ENCODE assay signal across 1 cellular context in the genomic region with DNA sequence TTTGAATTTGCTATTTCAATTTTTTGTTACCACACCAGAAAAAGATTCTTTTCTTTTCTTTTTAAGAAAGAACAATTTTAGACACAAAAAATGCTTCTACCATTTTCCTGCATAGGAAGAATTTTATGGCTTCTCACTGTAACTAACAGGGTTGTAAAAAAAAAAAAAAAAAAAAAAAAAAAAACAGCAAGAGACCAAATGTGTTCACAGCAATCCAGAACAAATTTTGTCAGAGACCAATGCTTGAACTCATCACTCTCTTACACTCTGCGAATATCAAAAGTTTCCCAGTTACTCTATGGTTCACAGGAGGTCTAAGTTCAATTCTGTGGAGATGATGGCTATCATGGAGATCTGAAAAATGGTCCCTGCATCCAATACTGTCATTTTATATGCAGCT.
TF ChIP-seq lines count a peak whose summit lies in the region.

No MANE protein-coding gene starts in this region.

TF ChIP-seq in GM23338, 12 proteins besides CTCF, POLR2A, EP300 and RAD21 (continued from another document):
- TF ChIP-seq, protein P1, sequence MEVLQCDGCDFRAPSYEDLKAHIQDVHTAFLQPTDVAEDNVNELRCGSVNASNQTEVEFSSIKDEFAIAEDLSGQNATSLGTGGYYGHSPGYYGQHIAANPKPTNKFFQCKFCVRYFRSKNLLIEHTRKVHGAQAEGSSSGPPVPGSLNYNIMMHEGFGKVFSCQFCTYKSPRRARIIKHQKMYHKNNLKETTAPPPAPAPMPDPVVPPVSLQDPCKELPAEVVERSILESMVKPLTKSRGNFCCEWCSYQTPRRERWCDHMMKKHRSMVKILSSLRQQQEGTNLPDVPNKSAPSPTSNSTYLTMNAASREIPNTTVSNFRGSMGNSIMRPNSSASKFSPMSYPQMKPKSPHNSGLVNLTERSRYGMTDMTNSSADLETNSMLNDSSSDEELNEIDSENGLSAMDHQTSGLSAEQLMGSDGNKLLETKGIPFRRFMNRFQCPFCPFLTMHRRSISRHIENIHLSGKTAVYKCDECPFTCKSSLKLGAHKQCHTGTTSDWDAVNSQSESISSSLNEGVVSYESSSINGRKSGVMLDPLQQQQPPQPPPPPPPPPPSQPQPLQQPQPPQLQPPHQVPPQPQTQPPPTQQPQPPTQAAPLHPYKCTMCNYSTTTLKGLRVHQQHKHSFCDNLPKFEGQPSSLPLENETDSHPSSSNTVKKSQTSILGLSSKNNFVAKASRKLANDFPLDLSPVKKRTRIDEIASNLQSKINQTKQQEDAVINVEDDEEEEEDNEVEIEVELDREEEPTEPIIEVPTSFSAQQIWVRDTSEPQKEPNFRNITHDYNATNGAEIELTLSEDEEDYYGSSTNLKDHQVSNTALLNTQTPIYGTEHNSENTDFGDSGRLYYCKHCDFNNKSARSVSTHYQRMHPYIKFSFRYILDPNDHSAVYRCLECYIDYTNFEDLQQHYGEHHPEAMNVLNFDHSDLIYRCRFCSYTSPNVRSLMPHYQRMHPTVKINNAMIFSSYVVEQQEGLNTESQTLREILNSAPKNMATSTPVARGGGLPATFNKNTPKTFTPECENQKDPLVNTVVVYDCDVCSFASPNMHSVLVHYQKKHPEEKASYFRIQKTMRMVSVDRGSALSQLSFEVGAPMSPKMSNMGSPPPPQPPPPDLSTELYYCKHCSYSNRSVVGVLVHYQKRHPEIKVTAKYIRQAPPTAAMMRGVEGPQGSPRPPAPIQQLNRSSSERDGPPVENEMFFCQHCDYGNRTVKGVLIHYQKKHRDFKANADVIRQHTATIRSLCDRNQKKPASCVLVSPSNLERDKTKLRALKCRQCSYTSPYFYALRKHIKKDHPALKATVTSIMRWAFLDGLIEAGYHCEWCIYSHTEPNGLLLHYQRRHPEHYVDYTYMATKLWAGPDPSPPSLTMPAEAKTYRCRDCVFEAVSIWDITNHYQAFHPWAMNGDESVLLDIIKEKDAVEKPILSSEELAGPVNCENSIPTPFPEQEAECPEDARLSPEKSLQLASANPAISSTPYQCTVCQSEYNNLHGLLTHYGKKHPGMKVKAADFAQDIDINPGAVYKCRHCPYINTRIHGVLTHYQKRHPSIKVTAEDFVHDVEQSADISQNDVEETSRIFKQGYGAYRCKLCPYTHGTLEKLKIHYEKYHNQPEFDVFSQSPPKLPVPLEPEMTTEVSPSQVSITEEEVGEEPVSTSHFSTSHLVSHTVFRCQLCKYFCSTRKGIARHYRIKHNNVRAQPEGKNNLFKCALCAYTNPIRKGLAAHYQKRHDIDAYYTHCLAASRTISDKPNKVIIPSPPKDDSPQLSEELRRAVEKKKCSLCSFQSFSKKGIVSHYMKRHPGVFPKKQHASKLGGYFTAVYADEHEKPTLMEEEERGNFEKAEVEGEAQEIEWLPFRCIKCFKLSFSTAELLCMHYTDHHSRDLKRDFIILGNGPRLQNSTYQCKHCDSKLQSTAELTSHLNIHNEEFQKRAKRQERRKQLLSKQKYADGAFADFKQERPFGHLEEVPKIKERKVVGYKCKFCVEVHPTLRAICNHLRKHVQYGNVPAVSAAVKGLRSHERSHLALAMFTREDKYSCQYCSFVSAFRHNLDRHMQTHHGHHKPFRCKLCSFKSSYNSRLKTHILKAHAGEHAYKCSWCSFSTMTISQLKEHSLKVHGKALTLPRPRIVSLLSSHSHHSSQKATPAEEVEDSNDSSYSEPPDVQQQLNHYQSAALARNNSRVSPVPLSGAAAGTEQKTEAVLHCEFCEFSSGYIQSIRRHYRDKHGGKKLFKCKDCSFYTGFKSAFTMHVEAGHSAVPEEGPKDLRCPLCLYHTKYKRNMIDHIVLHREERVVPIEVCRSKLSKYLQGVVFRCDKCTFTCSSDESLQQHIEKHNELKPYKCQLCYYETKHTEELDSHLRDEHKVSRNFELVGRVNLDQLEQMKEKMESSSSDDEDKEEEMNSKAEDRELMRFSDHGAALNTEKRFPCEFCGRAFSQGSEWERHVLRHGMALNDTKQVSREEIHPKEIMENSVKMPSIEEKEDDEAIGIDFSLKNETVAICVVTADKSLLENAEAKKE (CRISPR knock-in tag; IDR thresholded peaks at IDR 0.05): no peak
- TF ChIP-seq ZNF114 (CRISPR knock-in tag; IDR thresholded peaks at IDR 0.05) (no peak), STAT1 (IDR thresholded peaks at IDR 0.05; ENCODE audit: unreplicated experiment) (no peak), POLR2AphosphoS5 (IDR thresholded peaks at IDR 0.05; ENCODE audit: low read depth) (no peak), EZH2 (IDR thresholded peaks at IDR 0.05; ENCODE audit: low read depth, unreplicated experiment) (no peak), NANOG (IDR thresholded peaks at IDR 0.05; ENCODE audit: borderline replicate concordance) (no peak), EZH2phosphoT487 (IDR thresholded peaks at IDR 0.05; ENCODE audit: unreplicated experiment) (no peak), JUNB (IDR thresholded peaks at IDR 0.05; ENCODE audit: unreplicated experiment) (no peak), ZNF331 (CRISPR knock-in tag; IDR thresholded peaks at IDR 0.05; ENCODE audit: low read depth) (no peak)
- TF ChIP-seq, protein P2, sequence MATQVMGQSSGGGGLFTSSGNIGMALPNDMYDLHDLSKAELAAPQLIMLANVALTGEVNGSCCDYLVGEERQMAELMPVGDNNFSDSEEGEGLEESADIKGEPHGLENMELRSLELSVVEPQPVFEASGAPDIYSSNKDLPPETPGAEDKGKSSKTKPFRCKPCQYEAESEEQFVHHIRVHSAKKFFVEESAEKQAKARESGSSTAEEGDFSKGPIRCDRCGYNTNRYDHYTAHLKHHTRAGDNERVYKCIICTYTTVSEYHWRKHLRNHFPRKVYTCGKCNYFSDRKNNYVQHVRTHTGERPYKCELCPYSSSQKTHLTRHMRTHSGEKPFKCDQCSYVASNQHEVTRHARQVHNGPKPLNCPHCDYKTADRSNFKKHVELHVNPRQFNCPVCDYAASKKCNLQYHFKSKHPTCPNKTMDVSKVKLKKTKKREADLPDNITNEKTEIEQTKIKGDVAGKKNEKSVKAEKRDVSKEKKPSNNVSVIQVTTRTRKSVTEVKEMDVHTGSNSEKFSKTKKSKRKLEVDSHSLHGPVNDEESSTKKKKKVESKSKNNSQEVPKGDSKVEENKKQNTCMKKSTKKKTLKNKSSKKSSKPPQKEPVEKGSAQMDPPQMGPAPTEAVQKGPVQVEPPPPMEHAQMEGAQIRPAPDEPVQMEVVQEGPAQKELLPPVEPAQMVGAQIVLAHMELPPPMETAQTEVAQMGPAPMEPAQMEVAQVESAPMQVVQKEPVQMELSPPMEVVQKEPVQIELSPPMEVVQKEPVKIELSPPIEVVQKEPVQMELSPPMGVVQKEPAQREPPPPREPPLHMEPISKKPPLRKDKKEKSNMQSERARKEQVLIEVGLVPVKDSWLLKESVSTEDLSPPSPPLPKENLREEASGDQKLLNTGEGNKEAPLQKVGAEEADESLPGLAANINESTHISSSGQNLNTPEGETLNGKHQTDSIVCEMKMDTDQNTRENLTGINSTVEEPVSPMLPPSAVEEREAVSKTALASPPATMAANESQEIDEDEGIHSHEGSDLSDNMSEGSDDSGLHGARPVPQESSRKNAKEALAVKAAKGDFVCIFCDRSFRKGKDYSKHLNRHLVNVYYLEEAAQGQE (IDR thresholded peaks at IDR 0.05; ENCODE audit: unreplicated experiment): no peak
- TF ChIP-seq, protein P3, sequence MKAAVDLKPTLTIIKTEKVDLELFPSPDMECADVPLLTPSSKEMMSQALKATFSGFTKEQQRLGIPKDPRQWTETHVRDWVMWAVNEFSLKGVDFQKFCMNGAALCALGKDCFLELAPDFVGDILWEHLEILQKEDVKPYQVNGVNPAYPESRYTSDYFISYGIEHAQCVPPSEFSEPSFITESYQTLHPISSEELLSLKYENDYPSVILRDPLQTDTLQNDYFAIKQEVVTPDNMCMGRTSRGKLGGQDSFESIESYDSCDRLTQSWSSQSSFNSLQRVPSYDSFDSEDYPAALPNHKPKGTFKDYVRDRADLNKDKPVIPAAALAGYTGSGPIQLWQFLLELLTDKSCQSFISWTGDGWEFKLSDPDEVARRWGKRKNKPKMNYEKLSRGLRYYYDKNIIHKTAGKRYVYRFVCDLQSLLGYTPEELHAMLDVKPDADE (IDR thresholded peaks at IDR 0.05): no peak
